In the genomic region with DNA sequence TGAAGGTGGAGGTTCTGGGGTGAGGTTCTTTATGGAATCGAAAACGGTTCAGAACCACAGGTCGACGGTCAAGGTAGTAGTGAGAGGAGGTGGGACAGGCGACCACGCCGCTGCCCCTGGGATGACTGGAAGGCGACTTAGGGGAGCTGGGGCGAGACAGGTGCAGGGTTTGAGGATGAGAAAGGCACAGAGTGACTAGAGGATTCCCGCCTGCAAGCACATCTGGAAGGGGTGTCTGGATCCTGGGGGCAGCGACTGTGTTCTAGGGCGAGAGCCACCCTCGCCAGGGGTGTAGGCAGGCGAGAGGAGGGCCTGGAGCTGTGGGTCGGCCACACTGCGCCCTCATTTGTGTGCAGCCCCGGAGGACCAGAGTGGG, we compare ENCODE assay signal across 9 cellular contexts. TPM values are rescaled to one million over a fixed set of nuclear protein-coding genes. Genes with fewer than 3 reads are reported as not detected.
A peak's percentile ranks its signal among the peaks of the same experiment; 100 is the strongest.
DNase-seq lines count a peak whose midpoint lies in the region; ATAC-seq and TF ChIP-seq lines count a peak whose summit lies in the region.
"Had no signal": no experiment of that assay in that cellular context is flagged by ENCODE, and none has a peak within 500 bp of the region (broad histone marks: within the 10 kb centered on the region; RNA-seq: fewer than 3 reads in every experiment).

No MANE protein-coding gene starts in this region.

- TF ChIP-seq CTCF in WTC11 (IDR thresholded peaks at IDR 0.05) (no peak), suprapubic skin (IDR thresholded peaks at IDR 0.05) (no peak)

- CTCF ChIA-PET in WTC11 (lab: Charles Lee), result interaction anchor here (0.6 to 2.7 kb wide), 6 partner anchors 10 to 1336 kb away, joined by 3 to 29 read pairs (median 4); no protein-coding TSS in a partner anchor

- no peaks in the 10 kb centered on the region for H3K36me3 ChIP-seq in suprapubic skin

- ATAC-seq in WTC11 (no peak; the same call in 1 of the 2 replicates), GM19324 (IDR thresholded peaks at IDR 0.05; ENCODE audit: low FRiP score, unreplicated experiment) (no peak)

- peaks cover 42% of the 10 kb centered on the region for H3K27me3 Mint-ChIP-seq in activated T-cell treated with anti-CD3 and anti-CD28 coated beads, Interleukin-2, amount 50 U/mL, for 24 hours
- peaks cover 72% of the 10 kb centered on the region for H3K27me3 Mint-ChIP-seq in WTC11 (ENCODE audit: low read depth)

- H3K4me3 Mint-ChIP-seq in activated T-cell treated with anti-CD3 and anti-CD28 coated beads, Interleukin-2, amount 50 U/mL, for 24 hours, result peak overlapping the region; percentile 62
- peak overlapping the region; percentile 65 for H3K4me3 Mint-ChIP-seq in WTC11

- POLR2A ChIA-PET in WTC11 (lab: Charles Lee), result no interaction called here

- no peaks in the 10 kb centered on the region for H3K9me3 ChIP-seq in suprapubic skin

- no peak for TF ChIP-seq EP300 in suprapubic skin (IDR thresholded peaks at IDR 0.05)

- peaks cover 18% of the 10 kb centered on the region for H3K27me3 ChIP-seq in suprapubic skin

- H3K27ac Mint-ChIP-seq in activated T-cell treated with anti-CD3 and anti-CD28 coated beads, Interleukin-2, amount 50 U/mL, for 24 hours, result no peak overlapping the region
- no peak overlapping the region for H3K27ac Mint-ChIP-seq in WTC11

- H3K27ac ChIP-seq in suprapubic skin, result peak overlapping the region; percentile 60

- no peak for TF ChIP-seq POLR2A in suprapubic skin (IDR thresholded peaks at IDR 0.05)

- 70% methylated on average over 10 of the region's 17 CpGs for WGBS in suprapubic skin

- H3K4me1 ChIP-seq in suprapubic skin, result peaks cover 28% of the 10 kb centered on the region

- peaks cover 45% of the 10 kb centered on the region for H3K4me1 Mint-ChIP-seq in activated T-cell treated with anti-CD3 and anti-CD28 coated beads, Interleukin-2, amount 50 U/mL, for 24 hours (ENCODE audit: low read depth)
- peaks cover 14% of the 10 kb centered on the region for H3K4me1 Mint-ChIP-seq in WTC11

- H3K4me3 ChIP-seq in suprapubic skin, result peak overlapping the region; percentile 72

- no peaks in the 10 kb centered on the region for H3K36me3 Mint-ChIP-seq in activated T-cell treated with anti-CD3 and anti-CD28 coated beads, Interleukin-2, amount 50 U/mL, for 24 hours (ENCODE audit: low read depth)
- H3K36me3 Mint-ChIP-seq in WTC11, result no peaks in the 10 kb centered on the region

- DNase-seq in activated T-cell treated with anti-CD3 and anti-CD28 coated beads, Interleukin-2, amount 50 U/mL, for 24 hours, result no peak
- DNase-seq in activated T-cell treated with anti-CD3 and anti-CD28 coated beads for 4 hours, result no peak
- DNase-seq in WTC11 (ENCODE audit: low spot score), result no peak
- peak; percentile 51 for DNase-seq in islet precursor cell
- peak in 1 of 2 donors; percentile 72 for DNase-seq in suprapubic skin (ENCODE audit: low spot score in 2 of 2)
- DNase-seq in cerebellar nuclear complex (lab: John Stamatoyannopoulos, UW), result no peak
- DNase-seq in NCI-H446 (lab: John Stamatoyannopoulos, UW), result no peak
- DNase-seq: stimulated activated CD4-positive, alpha-beta T cell treated with anti-CD3 and anti-CD28 coated beads, Interleukin-12 subunit alpha, Interleukin-12 subunit beta, amount 100 ng/mL, for 4 hours had no signal

- no peaks in the 10 kb centered on the region for H3K9me3 Mint-ChIP-seq in activated T-cell treated with anti-CD3 and anti-CD28 coated beads, Interleukin-2, amount 50 U/mL, for 24 hours
- no peaks in the 10 kb centered on the region for H3K9me3 Mint-ChIP-seq in WTC11

TF ChIP-seq in WTC11, 78 proteins besides CTCF, POLR2A, EP300 and RAD21:
- TF ChIP-seq RORB (CRISPR knock-in tag; IDR thresholded peaks at IDR 0.05) (no peak), SMAD3 (CRISPR knock-in tag; IDR thresholded peaks at IDR 0.05; ENCODE audit: borderline replicate concordance) (0 out of 2 replicates have a peak, but pooled peaks have one; percentile 24)

RNA-seq across cellular contexts. Expression of gene IRF5, which starts 0.5 kb away (rescaled TPM):
- total RNA-seq in WTC11 (2021) (0.66 to 0.71 TPM (median 0.69 TPM) in 3 replicates), suprapubic skin (10 to 100 TPM in 3 of 4 donors, 1 to 10 TPM in 1; 8.9 to 22.8 (median 18.6) TPM)

RNA-seq across cellular contexts. Expression of gene KCP, which starts 26.8 kb away (rescaled TPM):
- total RNA-seq in WTC11 (2021) (2.5 to 2.9 TPM (median 2.7 TPM) in 3 replicates), suprapubic skin (under 1 TPM; 0.17 to 0.57 (median 0.36) TPM)
